ENCODE assay signal across 21 cellular contexts in genomic region chrX:24733111-24733510, GRCh38.
"Had no signal": no experiment of that assay in that cellular context is flagged by ENCODE, and none has a peak within 500 bp of the region (broad histone marks: within the 10 kb centered on the region; RNA-seq: fewer than 3 reads in every experiment).

No MANE protein-coding gene starts in this region.

- H3K4me1 ChIP-seq: left ventricle myocardium inferior, psoas muscle, right atrium auricular region, thyroid gland had no signal

- H3K27me3 Mint-ChIP-seq: activated CD4-positive, alpha-beta memory T cell treated with anti-CD3 and anti-CD28 coated beads, Interleukin-2, amount 10 ng/mL, durations not matched to agents 7 days and 5 days; activated CD4-positive, alpha-beta T cell treated with anti-CD3 and anti-CD28 coated beads, Interleukin-2, amount 10 ng/mL, durations not matched to agents 24 days and 14 days; activated naive CD4-positive, alpha-beta T cell treated with anti-CD3 and anti-CD28 coated beads, Interleukin-2, amount 10 ng/mL, durations not matched to agents 7 days and 5 days; brain; natural killer cell treated with Interleukin-12 subunit alpha and Interleukin-12 subunit beta and Interleukin-15 and Interleukin-18, amount 100 ng/mL, for 72 hours; stimulated activated naive CD8-positive, alpha-beta T cell treated with anti-CD3 and anti-CD28 coated beads, Interleukin-15, Interleukin-2, amounts not matched to agents 100 ng/mL and 50 ng/mL, for 24 hours had no signal

- H3K9me3 ChIP-seq: left ventricle myocardium inferior, ovary, psoas muscle, right atrium auricular region, thyroid gland had no signal

- H3K4me3 ChIP-seq: left ventricle myocardium inferior, ovary, psoas muscle, right atrium auricular region, thyroid gland had no signal

- DNase-seq: activated CD4-positive, alpha-beta memory T cell treated with anti-CD3 and anti-CD28 coated beads, Interleukin-2, amount 10 ng/mL, durations not matched to agents 7 days and 5 days; activated CD4-positive, alpha-beta T cell treated with anti-CD3 and anti-CD28 coated beads, Interleukin-2, amount 10 ng/mL, durations not matched to agents 24 days and 14 days; activated effector memory CD4-positive, alpha-beta T cell treated with anti-CD3 and anti-CD28 coated beads, Interleukin-2, amount 50 U/mL, for 16 hours; activated naive CD4-positive, alpha-beta T cell treated with anti-CD3 and anti-CD28 coated beads, Interleukin-2, amount 10 ng/mL, durations not matched to agents 7 days and 5 days; anterior cingulate cortex; effector CD4-positive, alpha-beta T cell; foreskin melanocyte; hypothalamus; left ventricle myocardium inferior; midbrain; ovary; psoas muscle; substantia nigra; thyroid gland had no signal

- H3K27me3 ChIP-seq: ovary, right atrium auricular region, thyroid gland had no signal

- H3K27ac Mint-ChIP-seq: activated CD4-positive, alpha-beta memory T cell treated with anti-CD3 and anti-CD28 coated beads, Interleukin-2, amount 10 ng/mL, durations not matched to agents 7 days and 5 days; activated CD4-positive, alpha-beta T cell treated with anti-CD3 and anti-CD28 coated beads, Interleukin-2, amount 10 ng/mL, durations not matched to agents 24 days and 14 days; activated naive CD4-positive, alpha-beta T cell treated with anti-CD3 and anti-CD28 coated beads, Interleukin-2, amount 10 ng/mL, durations not matched to agents 7 days and 5 days; brain; natural killer cell treated with Interleukin-12 subunit alpha and Interleukin-12 subunit beta and Interleukin-15 and Interleukin-18, amount 100 ng/mL, for 72 hours; stimulated activated naive CD8-positive, alpha-beta T cell treated with anti-CD3 and anti-CD28 coated beads, Interleukin-15, Interleukin-2, amounts not matched to agents 100 ng/mL and 50 ng/mL, for 24 hours had no signal

- FAIRE-seq: endometrium had no signal

- H3K36me3 ChIP-seq: ovary, right atrium auricular region, thyroid gland had no signal

- H3K4me1 Mint-ChIP-seq: activated CD4-positive, alpha-beta memory T cell treated with anti-CD3 and anti-CD28 coated beads, Interleukin-2, amount 10 ng/mL, durations not matched to agents 7 days and 5 days; activated CD4-positive, alpha-beta T cell treated with anti-CD3 and anti-CD28 coated beads, Interleukin-2, amount 10 ng/mL, durations not matched to agents 24 days and 14 days; activated naive CD4-positive, alpha-beta T cell treated with anti-CD3 and anti-CD28 coated beads, Interleukin-2, amount 10 ng/mL, durations not matched to agents 7 days and 5 days had no signal

- H3K27ac ChIP-seq: left ventricle myocardium inferior, ovary, psoas muscle, right atrium auricular region, thyroid gland, VCaP had no signal

- H3K9me3 Mint-ChIP-seq: activated CD4-positive, alpha-beta memory T cell treated with anti-CD3 and anti-CD28 coated beads, Interleukin-2, amount 10 ng/mL, durations not matched to agents 7 days and 5 days; activated CD4-positive, alpha-beta T cell treated with anti-CD3 and anti-CD28 coated beads, Interleukin-2, amount 10 ng/mL, durations not matched to agents 24 days and 14 days; activated naive CD4-positive, alpha-beta T cell treated with anti-CD3 and anti-CD28 coated beads, Interleukin-2, amount 10 ng/mL, durations not matched to agents 7 days and 5 days; brain; natural killer cell treated with Interleukin-12 subunit alpha and Interleukin-12 subunit beta and Interleukin-15 and Interleukin-18, amount 100 ng/mL, for 72 hours; stimulated activated naive CD8-positive, alpha-beta T cell treated with anti-CD3 and anti-CD28 coated beads, Interleukin-15, Interleukin-2, amounts not matched to agents 100 ng/mL and 50 ng/mL, for 24 hours had no signal

- H3K4me3 Mint-ChIP-seq: activated CD4-positive, alpha-beta memory T cell treated with anti-CD3 and anti-CD28 coated beads, Interleukin-2, amount 10 ng/mL, durations not matched to agents 7 days and 5 days; activated CD4-positive, alpha-beta T cell treated with anti-CD3 and anti-CD28 coated beads, Interleukin-2, amount 10 ng/mL, durations not matched to agents 24 days and 14 days; activated naive CD4-positive, alpha-beta T cell treated with anti-CD3 and anti-CD28 coated beads, Interleukin-2, amount 10 ng/mL, durations not matched to agents 7 days and 5 days; brain; natural killer cell treated with Interleukin-12 subunit alpha and Interleukin-12 subunit beta and Interleukin-15 and Interleukin-18, amount 100 ng/mL, for 72 hours; stimulated activated naive CD8-positive, alpha-beta T cell treated with anti-CD3 and anti-CD28 coated beads, Interleukin-15, Interleukin-2, amounts not matched to agents 100 ng/mL and 50 ng/mL, for 24 hours had no signal

- ATAC-seq: activated CD4-positive, CD25-positive, alpha-beta regulatory T cell treated with anti-CD3 and anti-CD28 coated beads, Interleukin-2, amount 50 U/mL, for 24 hours; natural killer cell treated with Interleukin-12 subunit alpha and Interleukin-12 subunit beta and Interleukin-15 and Interleukin-18, amount 100 ng/mL, for 72 hours; psoas muscle had no signal
